In the genomic region with DNA sequence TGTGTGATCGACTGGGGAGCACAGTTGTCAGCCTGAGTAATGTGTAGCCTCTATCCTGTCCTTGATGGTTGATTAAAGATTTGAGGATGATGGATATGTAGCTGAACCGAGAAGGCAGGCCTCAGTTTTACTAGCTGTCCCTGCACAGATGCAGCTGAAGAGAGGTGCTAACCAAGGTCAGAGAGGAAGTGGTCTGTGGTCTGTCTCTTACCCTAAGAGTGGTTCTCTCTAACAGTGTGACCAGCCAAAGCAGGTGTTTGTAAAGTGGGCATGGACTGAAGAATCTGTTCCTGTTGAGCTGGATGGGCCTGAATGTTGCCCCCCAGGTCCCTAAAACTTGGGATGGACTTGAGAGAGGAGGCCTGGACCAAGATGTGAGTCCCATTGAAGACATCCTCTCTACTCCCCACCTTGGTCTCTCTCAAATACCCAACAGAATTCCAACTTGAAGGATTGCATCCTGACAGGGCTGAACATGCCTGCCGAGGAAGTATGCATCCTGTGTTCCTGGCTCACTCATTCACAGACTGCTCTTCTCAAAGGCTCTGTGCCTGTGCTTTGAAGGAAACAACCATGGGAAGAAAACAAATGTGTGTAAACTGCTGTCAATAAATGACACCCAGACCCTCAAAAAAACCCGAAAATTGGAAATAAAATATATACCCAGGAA, we compare ENCODE assay signal across 13 cellular contexts.
DNase-seq lines count a peak whose midpoint lies in the region; ATAC-seq and TF ChIP-seq lines count a peak whose summit lies in the region.
"Had no signal": no experiment of that assay in that cellular context is flagged by ENCODE, and none has a peak within 500 bp of the region (broad histone marks: within the 10 kb centered on the region; RNA-seq: fewer than 3 reads in every experiment).

No MANE protein-coding gene starts in this region.

- DNase-seq in GM12865 (ENCODE audit: low read depth) = peak; percentile 63
- DNase-seq in T1000 (lab: John Stamatoyannopoulos, UW) = no peak
- DNase-seq in UCSD-AML1 (lab: John Stamatoyannopoulos, UW; ENCODE audit: unreplicated experiment) = no peak
- DNase-seq in NCI-H2107 (lab: John Stamatoyannopoulos, UW) = no peak
- DNase-seq: activated T-cell treated with anti-CD3 and anti-CD28 coated beads for 4 hours; stimulated activated CD4-positive, alpha-beta T cell treated with anti-CD3 and anti-CD28 coated beads, Interleukin-12 subunit alpha, Interleukin-12 subunit beta, amount 100 ng/mL, for 4 hours; stimulated activated naive CD4-positive, alpha-beta T cell treated with Interleukin-2 at 50 U/mL for 16 hours; T-helper 17 cell had no signal

- TF ChIP-seq POLR2A in GM18505 (IDR thresholded peaks at IDR 0.05; ENCODE audit: borderline replicate concordance, extremely low read depth, insufficient read depth, insufficient read length) = no peak

- no peak overlapping the region for H3K4me3 ChIP-seq in GM12865 (ENCODE audit: low read depth, low read length)

- TF ChIP-seq CTCF in GM12865 (IDR thresholded peaks at IDR 0.05; ENCODE audit: insufficient read depth, low read depth, low read length, missing control alignments) = no peak

- ATAC-seq in GM19397 (IDR thresholded peaks at IDR 0.05; ENCODE audit: unreplicated experiment) (peak; percentile 94), HG02852 (IDR thresholded peaks at IDR 0.05; ENCODE audit: unreplicated experiment) (peak; percentile 87), HG03565 (IDR thresholded peaks at IDR 0.05; ENCODE audit: unreplicated experiment) (peak; percentile 91), GM18505 (IDR thresholded peaks at IDR 0.05; ENCODE audit: unreplicated experiment) (no peak)
- ATAC-seq: esophagus mucosa, T-helper 17 cell had no signal
